1 cellular context compared by ENCODE assay signal in genomic region chr6:8085053-8085511, GRCh38.
TF ChIP-seq lines count a peak whose summit lies in the region.

No MANE protein-coding gene starts in this region.

TF ChIP-seq in HepG2, 621 proteins besides CTCF, POLR2A, EP300 and RAD21 (continued from another document):
- TF ChIP-seq, protein P1, sequence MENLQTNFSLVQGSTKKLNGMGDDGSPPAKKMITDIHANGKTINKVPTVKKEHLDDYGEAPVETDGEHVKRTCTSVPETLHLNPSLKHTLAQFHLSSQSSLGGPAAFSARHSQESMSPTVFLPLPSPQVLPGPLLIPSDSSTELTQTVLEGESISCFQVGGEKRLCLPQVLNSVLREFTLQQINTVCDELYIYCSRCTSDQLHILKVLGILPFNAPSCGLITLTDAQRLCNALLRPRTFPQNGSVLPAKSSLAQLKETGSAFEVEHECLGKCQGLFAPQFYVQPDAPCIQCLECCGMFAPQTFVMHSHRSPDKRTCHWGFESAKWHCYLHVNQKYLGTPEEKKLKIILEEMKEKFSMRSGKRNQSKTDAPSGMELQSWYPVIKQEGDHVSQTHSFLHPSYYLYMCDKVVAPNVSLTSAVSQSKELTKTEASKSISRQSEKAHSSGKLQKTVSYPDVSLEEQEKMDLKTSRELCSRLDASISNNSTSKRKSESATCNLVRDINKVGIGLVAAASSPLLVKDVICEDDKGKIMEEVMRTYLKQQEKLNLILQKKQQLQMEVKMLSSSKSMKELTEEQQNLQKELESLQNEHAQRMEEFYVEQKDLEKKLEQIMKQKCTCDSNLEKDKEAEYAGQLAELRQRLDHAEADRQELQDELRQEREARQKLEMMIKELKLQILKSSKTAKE (CRISPR knock-in tag; IDR thresholded peaks at IDR 0.05; ENCODE audit: borderline replicate concordance): peak; percentile 51; the same call in 1 of the 2 replicates
- TF ChIP-seq ZNF362 (CRISPR knock-in tag; IDR thresholded peaks at IDR 0.05; ENCODE audit: borderline replicate concordance): peak; percentile 99
- TF ChIP-seq, protein P2, sequence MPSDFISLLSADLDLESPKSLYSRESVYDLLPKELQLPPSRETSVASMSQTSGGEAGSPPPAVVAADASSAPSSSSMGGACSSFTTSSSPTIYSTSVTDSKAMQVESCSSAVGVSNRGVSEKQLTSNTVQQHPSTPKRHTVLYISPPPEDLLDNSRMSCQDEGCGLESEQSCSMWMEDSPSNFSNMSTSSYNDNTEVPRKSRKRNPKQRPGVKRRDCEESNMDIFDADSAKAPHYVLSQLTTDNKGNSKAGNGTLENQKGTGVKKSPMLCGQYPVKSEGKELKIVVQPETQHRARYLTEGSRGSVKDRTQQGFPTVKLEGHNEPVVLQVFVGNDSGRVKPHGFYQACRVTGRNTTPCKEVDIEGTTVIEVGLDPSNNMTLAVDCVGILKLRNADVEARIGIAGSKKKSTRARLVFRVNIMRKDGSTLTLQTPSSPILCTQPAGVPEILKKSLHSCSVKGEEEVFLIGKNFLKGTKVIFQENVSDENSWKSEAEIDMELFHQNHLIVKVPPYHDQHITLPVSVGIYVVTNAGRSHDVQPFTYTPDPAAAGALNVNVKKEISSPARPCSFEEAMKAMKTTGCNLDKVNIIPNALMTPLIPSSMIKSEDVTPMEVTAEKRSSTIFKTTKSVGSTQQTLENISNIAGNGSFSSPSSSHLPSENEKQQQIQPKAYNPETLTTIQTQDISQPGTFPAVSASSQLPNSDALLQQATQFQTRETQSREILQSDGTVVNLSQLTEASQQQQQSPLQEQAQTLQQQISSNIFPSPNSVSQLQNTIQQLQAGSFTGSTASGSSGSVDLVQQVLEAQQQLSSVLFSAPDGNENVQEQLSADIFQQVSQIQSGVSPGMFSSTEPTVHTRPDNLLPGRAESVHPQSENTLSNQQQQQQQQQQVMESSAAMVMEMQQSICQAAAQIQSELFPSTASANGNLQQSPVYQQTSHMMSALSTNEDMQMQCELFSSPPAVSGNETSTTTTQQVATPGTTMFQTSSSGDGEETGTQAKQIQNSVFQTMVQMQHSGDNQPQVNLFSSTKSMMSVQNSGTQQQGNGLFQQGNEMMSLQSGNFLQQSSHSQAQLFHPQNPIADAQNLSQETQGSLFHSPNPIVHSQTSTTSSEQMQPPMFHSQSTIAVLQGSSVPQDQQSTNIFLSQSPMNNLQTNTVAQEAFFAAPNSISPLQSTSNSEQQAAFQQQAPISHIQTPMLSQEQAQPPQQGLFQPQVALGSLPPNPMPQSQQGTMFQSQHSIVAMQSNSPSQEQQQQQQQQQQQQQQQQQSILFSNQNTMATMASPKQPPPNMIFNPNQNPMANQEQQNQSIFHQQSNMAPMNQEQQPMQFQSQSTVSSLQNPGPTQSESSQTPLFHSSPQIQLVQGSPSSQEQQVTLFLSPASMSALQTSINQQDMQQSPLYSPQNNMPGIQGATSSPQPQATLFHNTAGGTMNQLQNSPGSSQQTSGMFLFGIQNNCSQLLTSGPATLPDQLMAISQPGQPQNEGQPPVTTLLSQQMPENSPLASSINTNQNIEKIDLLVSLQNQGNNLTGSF (CRISPR knock-in tag; IDR thresholded peaks at IDR 0.05): no peak
- TF ChIP-seq CBFB (CRISPR knock-in tag; IDR thresholded peaks at IDR 0.05): peak; percentile 85; the same call in 1 of the 2 replicates
- TF ChIP-seq ZNF569 (CRISPR knock-in tag; IDR thresholded peaks at IDR 0.05; ENCODE audit: borderline replicate concordance): 0 out of 2 replicates have a peak, but pooled peaks have one; percentile 64
- TF ChIP-seq KLF11 (CRISPR knock-in tag; IDR thresholded peaks at IDR 0.05): 0 out of 2 replicates have a peak, but pooled peaks have one; percentile 21
- no peak for TF ChIP-seq CREBL2 (CRISPR knock-in tag; IDR thresholded peaks at IDR 0.05; ENCODE audit: borderline replicate concordance)
- TF ChIP-seq NR2C2 (CRISPR knock-in tag; IDR thresholded peaks at IDR 0.05; ENCODE audit: borderline replicate concordance): peak; percentile 93
- TF ChIP-seq GATAD1 (CRISPR knock-in tag; IDR thresholded peaks at IDR 0.05): peak; percentile 78
- no peak for TF ChIP-seq KLF15 (CRISPR knock-in tag; IDR thresholded peaks at IDR 0.05; ENCODE audit: borderline replicate concordance)
- TF ChIP-seq HMG20B (CRISPR knock-in tag; conservative IDR thresholded peaks at IDR 0.05): peak; percentile 89
- no peak for TF ChIP-seq ZNF850 (CRISPR knock-in tag; conservative IDR thresholded peaks at IDR 0.05)
- TF ChIP-seq, protein P3, sequence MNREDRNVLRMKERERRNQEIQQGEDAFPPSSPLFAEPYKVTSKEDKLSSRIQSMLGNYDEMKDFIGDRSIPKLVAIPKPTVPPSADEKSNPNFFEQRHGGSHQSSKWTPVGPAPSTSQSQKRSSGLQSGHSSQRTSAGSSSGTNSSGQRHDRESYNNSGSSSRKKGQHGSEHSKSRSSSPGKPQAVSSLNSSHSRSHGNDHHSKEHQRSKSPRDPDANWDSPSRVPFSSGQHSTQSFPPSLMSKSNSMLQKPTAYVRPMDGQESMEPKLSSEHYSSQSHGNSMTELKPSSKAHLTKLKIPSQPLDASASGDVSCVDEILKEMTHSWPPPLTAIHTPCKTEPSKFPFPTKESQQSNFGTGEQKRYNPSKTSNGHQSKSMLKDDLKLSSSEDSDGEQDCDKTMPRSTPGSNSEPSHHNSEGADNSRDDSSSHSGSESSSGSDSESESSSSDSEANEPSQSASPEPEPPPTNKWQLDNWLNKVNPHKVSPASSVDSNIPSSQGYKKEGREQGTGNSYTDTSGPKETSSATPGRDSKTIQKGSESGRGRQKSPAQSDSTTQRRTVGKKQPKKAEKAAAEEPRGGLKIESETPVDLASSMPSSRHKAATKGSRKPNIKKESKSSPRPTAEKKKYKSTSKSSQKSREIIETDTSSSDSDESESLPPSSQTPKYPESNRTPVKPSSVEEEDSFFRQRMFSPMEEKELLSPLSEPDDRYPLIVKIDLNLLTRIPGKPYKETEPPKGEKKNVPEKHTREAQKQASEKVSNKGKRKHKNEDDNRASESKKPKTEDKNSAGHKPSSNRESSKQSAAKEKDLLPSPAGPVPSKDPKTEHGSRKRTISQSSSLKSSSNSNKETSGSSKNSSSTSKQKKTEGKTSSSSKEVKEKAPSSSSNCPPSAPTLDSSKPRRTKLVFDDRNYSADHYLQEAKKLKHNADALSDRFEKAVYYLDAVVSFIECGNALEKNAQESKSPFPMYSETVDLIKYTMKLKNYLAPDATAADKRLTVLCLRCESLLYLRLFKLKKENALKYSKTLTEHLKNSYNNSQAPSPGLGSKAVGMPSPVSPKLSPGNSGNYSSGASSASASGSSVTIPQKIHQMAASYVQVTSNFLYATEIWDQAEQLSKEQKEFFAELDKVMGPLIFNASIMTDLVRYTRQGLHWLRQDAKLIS (CRISPR knock-in tag; IDR thresholded peaks at IDR 0.05): no peak
- TF ChIP-seq, protein P4, sequence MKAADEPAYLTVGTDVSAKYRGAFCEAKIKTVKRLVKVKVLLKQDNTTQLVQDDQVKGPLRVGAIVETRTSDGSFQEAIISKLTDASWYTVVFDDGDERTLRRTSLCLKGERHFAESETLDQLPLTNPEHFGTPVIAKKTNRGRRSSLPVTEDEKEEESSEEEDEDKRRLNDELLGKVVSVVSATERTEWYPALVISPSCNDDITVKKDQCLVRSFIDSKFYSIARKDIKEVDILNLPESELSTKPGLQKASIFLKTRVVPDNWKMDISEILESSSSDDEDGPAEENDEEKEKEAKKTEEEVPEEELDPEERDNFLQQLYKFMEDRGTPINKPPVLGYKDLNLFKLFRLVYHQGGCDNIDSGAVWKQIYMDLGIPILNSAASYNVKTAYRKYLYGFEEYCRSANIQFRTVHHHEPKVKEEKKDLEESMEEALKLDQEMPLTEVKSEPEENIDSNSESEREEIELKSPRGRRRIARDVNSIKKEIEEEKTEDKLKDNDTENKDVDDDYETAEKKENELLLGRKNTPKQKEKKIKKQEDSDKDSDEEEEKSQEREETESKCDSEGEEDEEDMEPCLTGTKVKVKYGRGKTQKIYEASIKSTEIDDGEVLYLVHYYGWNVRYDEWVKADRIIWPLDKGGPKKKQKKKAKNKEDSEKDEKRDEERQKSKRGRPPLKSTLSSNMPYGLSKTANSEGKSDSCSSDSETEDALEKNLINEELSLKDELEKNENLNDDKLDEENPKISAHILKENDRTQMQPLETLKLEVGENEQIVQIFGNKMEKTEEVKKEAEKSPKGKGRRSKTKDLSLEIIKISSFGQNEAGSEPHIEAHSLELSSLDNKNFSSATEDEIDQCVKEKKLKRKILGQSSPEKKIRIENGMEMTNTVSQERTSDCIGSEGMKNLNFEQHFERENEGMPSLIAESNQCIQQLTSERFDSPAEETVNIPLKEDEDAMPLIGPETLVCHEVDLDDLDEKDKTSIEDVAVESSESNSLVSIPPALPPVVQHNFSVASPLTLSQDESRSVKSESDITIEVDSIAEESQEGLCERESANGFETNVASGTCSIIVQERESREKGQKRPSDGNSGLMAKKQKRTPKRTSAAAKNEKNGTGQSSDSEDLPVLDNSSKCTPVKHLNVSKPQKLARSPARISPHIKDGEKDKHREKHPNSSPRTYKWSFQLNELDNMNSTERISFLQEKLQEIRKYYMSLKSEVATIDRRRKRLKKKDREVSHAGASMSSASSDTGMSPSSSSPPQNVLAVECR (CRISPR knock-in tag; IDR thresholded peaks at IDR 0.05; ENCODE audit: borderline replicate concordance): peak; percentile 82; the same call in 1 of the 2 replicates
- no peak for TF ChIP-seq NFKB2 (CRISPR knock-in tag; IDR thresholded peaks at IDR 0.05; ENCODE audit: borderline replicate concordance)
- TF ChIP-seq SMC3 (IDR thresholded peaks at IDR 0.05; ENCODE audit: low read length): peak; percentile 19; the same call in 1 of the 2 replicates
- peak; percentile 96 for TF ChIP-seq NR2F2 (IDR thresholded peaks at IDR 0.05; ENCODE audit: borderline replicate concordance, low read depth)
- TF ChIP-seq NCOR1 (IDR thresholded peaks at IDR 0.05; ENCODE audit: borderline replicate concordance, low read length): peak; percentile 87; the same call in 1 of the 2 replicates
- no peak for TF ChIP-seq ZBTB14 (CRISPR knock-in tag; IDR thresholded peaks at IDR 0.05)
- no peak for TF ChIP-seq DDIT3 (CRISPR knock-in tag; IDR thresholded peaks at IDR 0.05)
